In genomic region chr1:238648756-238649155, GRCh38 we compare ENCODE assay signal across 21 cellular contexts.
DNase-seq lines count a peak whose midpoint lies in the region; TF ChIP-seq lines count a peak whose summit lies in the region.
"Had no signal": no experiment of that assay in that cellular context is flagged by ENCODE, and none has a peak within 500 bp of the region (broad histone marks: within the 10 kb centered on the region; RNA-seq: fewer than 3 reads in every experiment).

No MANE protein-coding gene starts in this region.

- H3K79me1 ChIP-seq in neuronal stem cell (ENCODE audit: low read depth, low read length), result no peaks in the 10 kb centered on the region

- no peak overlapping the region for H2BK15ac ChIP-seq in neuronal stem cell (ENCODE audit: low read length)

- H3K36me3 ChIP-seq in HUES64 (ENCODE audit: insufficient read depth, low read length) (no peaks in the 10 kb centered on the region), neuronal stem cell (replicated peaks in 1 of 2; ENCODE audit: control insufficient read depth in 2 of 2, insufficient read depth in 2 of 2, low read length in 2 of 2) (no peaks in the 10 kb centered on the region), transverse colon (no peaks in the 10 kb centered on the region)
- H3K36me3 ChIP-seq: ascending aorta, heart left ventricle, ovary, thoracic aorta had no signal

- TF ChIP-seq EP300 in transverse colon (IDR thresholded peaks at IDR 0.05; ENCODE audit: low read depth), result no peak

- intact Hi-C loops in Calu3 (cut with micrococcal nuclease; ENCODE audit: unreplicated experiment) (loop anchor here (5.0 kb wide), 1 partner anchor 786 kb away; no protein-coding TSS in a partner anchor), transverse colon (cut with DNase I; ENCODE audit: low total_unique reads) (no loop called here)

- H3K36me3 Mint-ChIP-seq in Calu3 (ENCODE audit: insufficient read depth, unreplicated experiment), result peaks cover 5% of the 10 kb centered on the region
- H3K36me3 Mint-ChIP-seq: activated naive CD8-positive, alpha-beta T cell; memory B cell; natural killer cell had no signal

- H3K9ac ChIP-seq in HUES64 (ENCODE audit: low read depth, low read length), result peak overlapping the region; percentile 76; the same call in 1 of the 2 replicates
- H3K9ac ChIP-seq in neuronal stem cell (ENCODE audit: low read depth, low read length, poor library complexity), result no peak overlapping the region

- peak overlapping the region; percentile 32 for H2AFZ ChIP-seq in neuronal stem cell (ENCODE audit: low read length)

- H3K4me1 ChIP-seq in HUES64 (ENCODE audit: insufficient read depth, low read length), result peaks cover 36% of the 10 kb centered on the region
- H3K4me1 ChIP-seq in neuronal stem cell (ENCODE audit: control insufficient read depth in 2 of 2, insufficient read depth in 1 of 2, low read depth in 1 of 2, low read length in 2 of 2), result peaks cover 3% of the 10 kb centered on the region in 2 donors
- H3K4me1 ChIP-seq in transverse colon, result no peaks in the 10 kb centered on the region
- H3K4me1 ChIP-seq: ascending aorta, heart left ventricle had no signal

- H3K27ac ChIP-seq in HUES64 (ENCODE audit: low read depth, low read length) (peak overlapping the region; percentile 97), neuronal stem cell (replicated peaks; ENCODE audit: low read length) (peak overlapping the region; percentile 64), transverse colon (no peak overlapping the region)
- H3K27ac ChIP-seq: heart left ventricle, ovary had no signal

- H2BK5ac ChIP-seq in neuronal stem cell (ENCODE audit: low read length), result no peak overlapping the region

- no peak overlapping the region for H2BK120ac ChIP-seq in neuronal stem cell (ENCODE audit: low read depth, low read length)

- H3K9me3 ChIP-seq in HUES64 (ENCODE audit: insufficient read depth, low read depth, low read length) (no peaks in the 10 kb centered on the region), neuronal stem cell (replicated peaks in 1 of 2; ENCODE audit: control insufficient read depth in 2 of 2, insufficient read depth in 1 of 2, low read depth in 1 of 2, low read length in 2 of 2) (peaks cover 0 to 3% of the 10 kb centered on the region in 2 donors), transverse colon (no peaks in the 10 kb centered on the region)
- H3K9me3 ChIP-seq: ascending aorta, heart left ventricle, ovary, thoracic aorta had no signal

- no peak overlapping the region for H3K4me2 ChIP-seq in neuronal stem cell (ENCODE audit: insufficient read depth, low read length, poor library complexity, severe bottlenecking)

- TF ChIP-seq POLR2A in transverse colon (IDR thresholded peaks at IDR 0.05), result no peak

- no peak overlapping the region for H3K14ac ChIP-seq in neuronal stem cell (ENCODE audit: low read length)

- no peak overlapping the region for H3K4me3 ChIP-seq in HUES64 (ENCODE audit: low read length)
- no peak overlapping the region for H3K4me3 ChIP-seq in astrocyte of the cerebellum (ENCODE audit: low read depth, low read length)
- no peak overlapping the region for H3K4me3 ChIP-seq in neuronal stem cell (ENCODE audit: low read length in 2 of 2)
- H3K4me3 ChIP-seq in transverse colon, result no peak overlapping the region
- H3K4me3 ChIP-seq: ascending aorta, heart left ventricle, ovary, thoracic aorta had no signal

- CTCF ChIA-PET in Calu3 (lab: Charles Lee), result no interaction called here

- 86% methylated on average over 4 of the region's 4 CpGs for WGBS in HUES64
- no CpG with 5 or more reads among the region's 4 CpGs for WGBS in neuronal stem cell (ENCODE audit: extremely low coverage in 2 of 2, insufficient read length in 2 of 2, insufficient replicate concordance in 1 of 2), 2 donors
- WGBS in transverse colon (ENCODE audit: low coverage in 1 of 2), 2 donors, result 77 to 79% methylated on average over 4 of the region's 4 CpGs

- H3K4me3 Mint-ChIP-seq in Calu3 (ENCODE audit: low read depth, unreplicated experiment), result no peak overlapping the region
- H3K4me3 Mint-ChIP-seq: activated naive CD8-positive, alpha-beta T cell; memory B cell; natural killer cell had no signal

- peaks cover 45% of the 10 kb centered on the region for H3K4me1 Mint-ChIP-seq in Calu3 (ENCODE audit: low read depth, unreplicated experiment)
- H3K4me1 Mint-ChIP-seq: memory B cell, natural killer cell had no signal

- H3K9me3 Mint-ChIP-seq in Calu3 (ENCODE audit: low read depth, unreplicated experiment), result no peaks in the 10 kb centered on the region

- DNase-seq in Calu3, result no peak
- DNase-seq in astrocyte of the cerebellum (ENCODE audit: low read depth), result peak; percentile 83
- no peak for DNase-seq in neuronal stem cell (ENCODE audit: low spot score)
- no peak for DNase-seq in transverse colon
- DNase-seq in activated CD8-positive, alpha-beta memory T cell treated with anti-CD3 and anti-CD28 coated beads for 24 hours, result no peak
- DNase-seq in LoVo (ENCODE audit: low spot score), result no peak
- no peak for DNase-seq in HK-2 (ENCODE audit: unreplicated experiment)
- DNase-seq: activated CD4-positive, alpha-beta T cell treated with anti-CD3 and anti-CD28 coated beads, Interleukin-2, amount 50 U/mL, for 48 hours; DMS153; heart left ventricle; KBM-7; natural killer cell; NCI-H187 treated with DMSO at 0.1 percent for 48 hours; ovary; stimulated activated CD4-positive, alpha-beta T cell treated with anti-CD3 and anti-CD28 coated beads, Interleukin-4, amount 100 ng/mL, for 4 hours; stimulated activated naive CD4-positive, alpha-beta T cell treated with Interleukin-2 at 50 U/mL for 16 hours had no signal

- TF ChIP-seq CTCF in Calu3 (IDR thresholded peaks at IDR 0.05; ENCODE audit: unreplicated experiment) (no peak), astrocyte of the cerebellum (IDR thresholded peaks at IDR 0.05; ENCODE audit: low read depth, low read length, missing control alignments) (no peak), transverse colon (IDR thresholded peaks at IDR 0.05) (no peak)

- no peaks in the 10 kb centered on the region for H3K27me3 ChIP-seq in HUES64 (ENCODE audit: insufficient read depth, low read length)
- H3K27me3 ChIP-seq in neuronal stem cell (ENCODE audit: control insufficient read depth in 3 of 3, insufficient read depth in 3 of 3, low read depth in 1 of 3, low read length in 3 of 3), result no peaks in the 10 kb centered on the region
- no peaks in the 10 kb centered on the region for H3K27me3 ChIP-seq in transverse colon
- H3K27me3 ChIP-seq: ascending aorta, heart left ventricle, ovary had no signal

- no peak overlapping the region for H3K4ac ChIP-seq in neuronal stem cell (ENCODE audit: low read length)

- no peak overlapping the region for H2AK5ac ChIP-seq in neuronal stem cell (ENCODE audit: low read depth, low read length)

- H4K91ac ChIP-seq in neuronal stem cell (ENCODE audit: low read depth, low read length, poor library complexity), result no peak overlapping the region

- H3K18ac ChIP-seq in neuronal stem cell (ENCODE audit: low read length), result no peak overlapping the region

- in situ Hi-C loops in astrocyte of the cerebellum (cut with HindIII; ENCODE audit: low sequenced_read_pairs), result no loop called here
- in situ Hi-C loops in transverse colon (cut with MboI; ENCODE audit: low pct_ligation_motif_present in 1 of 4, low pct_unique_long_range_greater_than_20kb in 1 of 4, low sequenced_read_pairs in 3 of 4), result no loop called here

- no peaks in the 10 kb centered on the region for H3K27me3 Mint-ChIP-seq in Calu3 (ENCODE audit: unreplicated experiment)
- H3K27me3 Mint-ChIP-seq: activated naive CD8-positive, alpha-beta T cell; memory B cell had no signal

- no TSS peak for BruUV-seq in Calu3 (replicated peaks; lab: Mats Ljungman, UMichigan)

- H3K23ac ChIP-seq in neuronal stem cell (ENCODE audit: low read depth, low read length, poor library complexity), result no peak overlapping the region

- no peak overlapping the region for H4K8ac ChIP-seq in neuronal stem cell (ENCODE audit: low read depth, low read length)

- H2BK12ac ChIP-seq in neuronal stem cell (ENCODE audit: low read length), result no peak overlapping the region

- H3K27ac Mint-ChIP-seq in Calu3 (ENCODE audit: unreplicated experiment), result peak overlapping the region; percentile 60
- H3K27ac Mint-ChIP-seq: activated naive CD8-positive, alpha-beta T cell; memory B cell; natural killer cell had no signal

Comparison
In these comparisons a context has a peak if more than half of its experiments do, and no peak if none do; other contexts are left out.
1. H3K27ac ChIP-seq: peak in HUES64 (single experiment) and neuronal stem cell (single experiment); none in transverse colon (0 of 4).